8 cellular contexts compared by ENCODE assay signal in genomic region chr3:27659279-27660021, GRCh38.
DNase-seq lines count a peak whose midpoint lies in the region; ATAC-seq and TF ChIP-seq lines count a peak whose summit lies in the region.

No MANE protein-coding gene starts in this region.

- no peaks in the 10 kb centered on the region for H3K4me1 ChIP-seq in psoas muscle

- H3K36me3 ChIP-seq in BJ (ENCODE audit: control insufficient read depth, insufficient read depth, low read length) (no peaks in the 10 kb centered on the region), psoas muscle (ENCODE audit: insufficient read depth in 1 of 2, low read depth in 1 of 2) (no peaks in the 10 kb centered on the region)

- ATAC-seq in GM18861 (IDR thresholded peaks at IDR 0.05; ENCODE audit: unreplicated experiment) (peak; percentile 70), HG03025 (IDR thresholded peaks at IDR 0.05; ENCODE audit: low FRiP score, unreplicated experiment) (peak; percentile 75), psoas muscle (peak in 3 of 4 donors; percentile 44 to 55 (median 51))

- H3K9me3 ChIP-seq in psoas muscle, result no peaks in the 10 kb centered on the region

- POLR2A ChIA-PET in BJ (lab: Charles Lee), result no interaction called here

- WGBS in psoas muscle, 3 donors, result 58 to 61% (median 61%) methylated on average over 3 of the region's 3 CpGs

- H3K27me3 ChIP-seq in BJ (ENCODE audit: control insufficient read depth, insufficient read depth, low read length) (no peaks in the 10 kb centered on the region), psoas muscle (ENCODE audit: insufficient read depth in 3 of 3, low read length in 2 of 3) (no peaks in the 10 kb centered on the region)

- H3K4me3 ChIP-seq in BJ (ENCODE audit: low read depth, low read length), result no peak overlapping the region
- no peak overlapping the region for H3K4me3 ChIP-seq in foreskin fibroblast (ENCODE audit: low read depth in 1 of 2, low read length in 2 of 2)
- no peak overlapping the region for H3K4me3 ChIP-seq in psoas muscle

- H3K27ac ChIP-seq in psoas muscle, result no peak overlapping the region

- CTCF ChIA-PET in BJ (lab: Yijun Ruan, JAX), result interaction anchor here (0.6 to 2.3 kb wide), 13 partner anchors 9 to 633 kb away, joined by 3 to 7 read pairs (median 3); no protein-coding TSS in a partner anchor

- no peak for DNase-seq in BJ (ENCODE audit: low read depth)
- DNase-seq in NCI-H748 (lab: John Stamatoyannopoulos, UW; ENCODE audit: unreplicated experiment), result peak; percentile 30
- DNase-seq in activated T-cell treated with anti-CD3 and anti-CD28 coated beads for 4 hours, result peak; percentile 17
- DNase-seq in foreskin fibroblast, result peak in 1 of 2 donors; percentile 71
- peak; percentile 58 to 64 for DNase-seq in psoas muscle
- no peak for DNase-seq in cortex of kidney (lab: John Stamatoyannopoulos, UW)

- peak; percentile 81 for TF ChIP-seq CTCF in BJ (IDR thresholded peaks at IDR 0.05; ENCODE audit: insufficient read depth, low read depth, low read length)
- peak; percentile 77 for TF ChIP-seq CTCF in foreskin fibroblast (IDR thresholded peaks at IDR 0.05; ENCODE audit: low read depth, low read length)
- TF ChIP-seq CTCF in psoas muscle (IDR thresholded peaks at IDR 0.05), result peak; percentile 65

- intact Hi-C loops in psoas muscle (cut with DNase I), result no loop called here

Comparison
In these comparisons a context has a peak if more than half of its experiments do, and no peak if none do; other contexts are left out.
1. DNase-seq: peak in NCI-H748 (single experiment), activated T-cell treated with anti-CD3 and anti-CD28 coated beads for 4 hours (single experiment) and psoas muscle (2 of 2); none in BJ (single experiment) and cortex of kidney (single experiment).
2. Peak in every context shown above with its lines, with median percentiles within 50 percentile points of each other: CTCF ChIP-seq and ATAC-seq.